Comparison of ENCODE assay signal across 35 cellular contexts in genomic region chr20:40612837-40613236, GRCh38.
"Had no signal": no experiment of that assay in that cellular context is flagged by ENCODE, and none has a peak within 500 bp of the region (broad histone marks: within the 10 kb centered on the region; RNA-seq: fewer than 3 reads in every experiment).

No MANE protein-coding gene starts in this region.

- H3K4me3 ChIP-seq: MG63 had no signal

- H3K9me3 ChIP-seq: MG63 had no signal

- DNase-seq: Karpas-422, Kasumi-1, MG63, MM.1S, MV-4-11, NCI-H1048, NCI-H1092, NCI-H1092 treated with DMSO at 0.1 percent for 48 hours, NCI-H1105, NCI-H1105 treated with DMSO at 0.1 percent for 48 hours, NCI-H1417, NCI-H1417 treated with DMSO at 0.1 percent for 48 hours, NCI-H1436, NCI-H1436 treated with DMSO at 0.1 percent for 48 hours, NCI-H146, NCI-H1694, NCI-H1694 treated with DMSO at 0.1 percent for 48 hours, NCI-H187, NCI-H187 treated with DMSO at 0.1 percent for 48 hours, NCI-H1930, NCI-H2029, NCI-H2029 treated with DMSO at 0.1 percent for 48 hours, NCI-H2081, NCI-H2081 treated with DMSO at 0.1 percent for 48 hours, NCI-H2107, NCI-H2171, NCI-H2171 treated with DMSO at 0.1 percent for 48 hours, NCI-H2227 treated with DMSO at 0.1 percent for 48 hours, NCI-H226, NCI-H345, NCI-H446, NCI-H446 treated with DMSO at 0.1 percent for 48 hours, NCI-H510A, NCI-H510A treated with DMSO at 0.1 percent for 48 hours, NCI-H524 had no signal

- H3K36me3 ChIP-seq: MG63 had no signal
